Comparison of ENCODE assay signal across 18 cellular contexts in genomic region chr12:47068539-47068938, GRCh38. TPM values are rescaled to one million over a fixed set of nuclear protein-coding genes. Genes with fewer than 3 reads are reported as not detected.
DNase-seq lines count a peak whose midpoint lies in the region; ATAC-seq and TF ChIP-seq lines count a peak whose summit lies in the region.
"Had no signal": no experiment of that assay in that cellular context is flagged by ENCODE, and none has a peak within 500 bp of the region (broad histone marks: within the 10 kb centered on the region; RNA-seq: fewer than 3 reads in every experiment).

No MANE protein-coding gene starts in this region.

- H3K27me3 Mint-ChIP-seq in osteocyte (ENCODE audit: unreplicated experiment): no peaks in the 10 kb centered on the region

- TF ChIP-seq CTCF in choroid plexus epithelial cell (conservative IDR thresholded peaks at IDR 0.05; ENCODE audit: low read depth, low read length) (no peak), osteocyte (IDR thresholded peaks at IDR 0.05) (no peak)

- H3K36me3 ChIP-seq in MG63: no peaks in the 10 kb centered on the region

- peak; percentile 19 for DNase-seq in COLO829 (ENCODE audit: low spot score)
- peak; percentile 59 for DNase-seq in MG63
- DNase-seq in choroid plexus epithelial cell (ENCODE audit: low read depth): peak; percentile 96
- peak; percentile 87 for DNase-seq in osteocyte (ENCODE audit: extremely low spot score, unreplicated experiment)
- no peak for DNase-seq in NCI-H2196 treated with DMSO at 0.1 percent for 48 hours (lab: John Stamatoyannopoulos, UW; ENCODE audit: unreplicated experiment)
- DNase-seq in head of caudate nucleus: no peak
- no peak for DNase-seq in SHP77 (lab: John Stamatoyannopoulos, UW)
- DNase-seq: activated CD4-positive, alpha-beta T cell treated with anti-CD3 and anti-CD28 coated beads, Interleukin-2, amount 50 U/mL, for 1 hour; activated T-cell treated with anti-CD3 and anti-CD28 coated beads, Interleukin-2, amount 50 U/mL, for 1 hour; AML-193; kidney; midbrain; NCI-H1436; NCI-H446 treated with DMSO at 0.1 percent for 48 hours; small intestine; T-helper 9 cell had no signal

- peaks cover 54% of the 10 kb centered on the region for H3K4me1 Mint-ChIP-seq in osteocyte (ENCODE audit: unreplicated experiment)

- H3K9me3 ChIP-seq in MG63: no peaks in the 10 kb centered on the region

- H3K4me3 Mint-ChIP-seq in osteocyte (ENCODE audit: unreplicated experiment): no peak overlapping the region
- H3K4me3 Mint-ChIP-seq: stimulated activated effector memory CD8-positive, alpha-beta T cell treated with anti-CD3 and anti-CD28 coated beads, Interleukin-12 subunit alpha, Interleukin-12 subunit beta, amount 100 ng/mL, for 72 hours had no signal

- H3K27ac Mint-ChIP-seq in osteocyte (ENCODE audit: unreplicated experiment): peak overlapping the region; percentile 82
- H3K27ac Mint-ChIP-seq: stimulated activated effector memory CD8-positive, alpha-beta T cell treated with anti-CD3 and anti-CD28 coated beads, Interleukin-12 subunit alpha, Interleukin-12 subunit beta, amount 100 ng/mL, for 72 hours had no signal

- no peaks in the 10 kb centered on the region for H3K9me3 Mint-ChIP-seq in osteocyte (ENCODE audit: unreplicated experiment)
- H3K9me3 Mint-ChIP-seq: stimulated activated effector memory CD8-positive, alpha-beta T cell treated with anti-CD3 and anti-CD28 coated beads, Interleukin-12 subunit alpha, Interleukin-12 subunit beta, amount 100 ng/mL, for 72 hours had no signal

- no peak overlapping the region for H3K4me3 ChIP-seq in MG63
- no peak overlapping the region for H3K4me3 ChIP-seq in choroid plexus epithelial cell (ENCODE audit: low read depth, low read length)

- intact Hi-C loops in head of caudate nucleus (cut with DNase I): no loop called here

- ATAC-seq in GM21619 (IDR thresholded peaks at IDR 0.05; ENCODE audit: unreplicated experiment): no peak
- ATAC-seq: stimulated activated effector memory CD8-positive, alpha-beta T cell treated with anti-CD3 and anti-CD28 coated beads, Interleukin-12 subunit alpha, Interleukin-12 subunit beta, amount 100 ng/mL, for 72 hours had no signal

- no peaks in the 10 kb centered on the region for H3K27me3 ChIP-seq in MG63

- no peaks in the 10 kb centered on the region for H3K36me3 Mint-ChIP-seq in osteocyte (ENCODE audit: unreplicated experiment)
- H3K36me3 Mint-ChIP-seq: stimulated activated effector memory CD8-positive, alpha-beta T cell treated with anti-CD3 and anti-CD28 coated beads, Interleukin-12 subunit alpha, Interleukin-12 subunit beta, amount 100 ng/mL, for 72 hours had no signal

RNA-seq across cellular contexts. Expression of gene PCED1B, which starts 10.9 kb away (rescaled TPM):
- not detected in 2 replicates for total RNA-seq in MG63 (2014; rRNA removed; shearing (Covaris generic); ENCODE audit: low replicate concordance)
- 1.6 and 2.5 TPM in 2 replicates for total RNA-seq in osteocyte

RNA-seq across cellular contexts. Expression of gene AMIGO2, which starts 11.2 kb away (rescaled TPM):
- total RNA-seq in MG63 (2014; rRNA removed; shearing (Covaris generic); ENCODE audit: low replicate concordance): 6.3 and 10.5 TPM in 2 replicates
- 16.3 and 16.9 TPM in 2 replicates for total RNA-seq in osteocyte

Comparison
In these comparisons a context has a peak if more than half of its experiments do, and no peak if none do; other contexts are left out.
1. DNase-seq: peak in COLO829 (single experiment), MG63 (single experiment), choroid plexus epithelial cell (single experiment) and osteocyte (single experiment); none in NCI-H2196 treated with DMSO at 0.1 percent for 48 hours (single experiment), head of caudate nucleus (0 of 42) and SHP77 (0 of 2).